19 cellular contexts compared by ENCODE assay signal in genomic region chr3:105863608-105864007, GRCh38. TPM values are rescaled to one million over a fixed set of nuclear protein-coding genes. Genes with fewer than 3 reads are reported as not detected.
DNase-seq lines count a peak whose midpoint lies in the region; ATAC-seq and TF ChIP-seq lines count a peak whose summit lies in the region.
"Had no signal": no experiment of that assay in that cellular context is flagged by ENCODE, and none has a peak within 500 bp of the region (broad histone marks: within the 10 kb centered on the region; RNA-seq: fewer than 3 reads in every experiment).

No MANE protein-coding gene starts in this region.

- H3K36me3 Mint-ChIP-seq in activated naive CD4-positive, alpha-beta T cell treated with anti-CD3 and anti-CD28 coated beads for 36 hours (ENCODE audit: low read depth) = peaks cover 46% of the 10 kb centered on the region
- peaks cover 44% of the 10 kb centered on the region for H3K36me3 Mint-ChIP-seq in central memory CD8-positive, alpha-beta T cell (ENCODE audit: insufficient read depth)
- peaks cover 22% of the 10 kb centered on the region for H3K36me3 Mint-ChIP-seq in stimulated activated effector memory CD8-positive, alpha-beta T cell treated with anti-CD3 and anti-CD28 coated beads, Interleukin-12 subunit alpha, Interleukin-12 subunit beta, amount 100 ng/mL, for 72 hours

- ATAC-seq in central memory CD8-positive, alpha-beta T cell (replicated peaks; ENCODE audit: extremely low read depth, poor library complexity, severe bottlenecking) = no peak
- ATAC-seq in stimulated activated effector memory CD8-positive, alpha-beta T cell treated with anti-CD3 and anti-CD28 coated beads, Interleukin-12 subunit alpha, Interleukin-12 subunit beta, amount 100 ng/mL, for 72 hours = no peak
- no peak for ATAC-seq in left cardiac atrium
- ATAC-seq: left lobe of liver had no signal

- no peaks in the 10 kb centered on the region for H3K27me3 ChIP-seq in OCI-LY1 (ENCODE audit: insufficient read depth, low read length)
- H3K27me3 ChIP-seq: esophagus muscularis mucosa, testis had no signal

- H3K79me2 ChIP-seq in OCI-LY1 (ENCODE audit: insufficient read depth, low read length) = peaks cover 64% of the 10 kb centered on the region

- peaks cover 37% of the 10 kb centered on the region for H3K36me3 ChIP-seq in OCI-LY1 (ENCODE audit: insufficient read depth, low read length)

- H3F3A ChIP-seq in OCI-LY1 (ENCODE audit: insufficient read depth, low read length) = no peaks in the 10 kb centered on the region

- peaks cover 34% of the 10 kb centered on the region for H3K4me1 Mint-ChIP-seq in activated naive CD4-positive, alpha-beta T cell treated with anti-CD3 and anti-CD28 coated beads for 36 hours (ENCODE audit: low read depth)
- H3K4me1 Mint-ChIP-seq in central memory CD8-positive, alpha-beta T cell = peaks cover 34% of the 10 kb centered on the region
- H3K4me1 Mint-ChIP-seq in stimulated activated effector memory CD8-positive, alpha-beta T cell treated with anti-CD3 and anti-CD28 coated beads, Interleukin-12 subunit alpha, Interleukin-12 subunit beta, amount 100 ng/mL, for 72 hours = peaks cover 20% of the 10 kb centered on the region

- no peaks in the 10 kb centered on the region for H3K9me2 ChIP-seq in OCI-LY1 (ENCODE audit: low read depth, low read length)

- H3K27ac Mint-ChIP-seq in activated naive CD4-positive, alpha-beta T cell treated with anti-CD3 and anti-CD28 coated beads for 36 hours = peak overlapping the region; percentile 60
- no peak overlapping the region for H3K27ac Mint-ChIP-seq in central memory CD8-positive, alpha-beta T cell (ENCODE audit: low read depth)
- peak overlapping the region; percentile 67 for H3K27ac Mint-ChIP-seq in stimulated activated effector memory CD8-positive, alpha-beta T cell treated with anti-CD3 and anti-CD28 coated beads, Interleukin-12 subunit alpha, Interleukin-12 subunit beta, amount 100 ng/mL, for 72 hours

- DNase-seq in activated naive CD4-positive, alpha-beta T cell treated with anti-CD3 and anti-CD28 coated beads for 36 hours = no peak
- no peak for DNase-seq in activated naive CD4-positive, alpha-beta T cell (lab: John Stamatoyannopoulos, UW)
- DNase-seq in central memory CD8-positive, alpha-beta T cell (ENCODE audit: low spot score in 2 of 2) = no peak
- DNase-seq in stimulated activated effector memory CD8-positive, alpha-beta T cell treated with anti-CD3 and anti-CD28 coated beads, Interleukin-12 subunit alpha, Interleukin-12 subunit beta, amount 100 ng/mL, for 72 hours (ENCODE audit: low spot score in 2 of 2) = no peak
- DNase-seq in kidney tubule cell (ENCODE audit: low spot score) (no peak), left cardiac atrium (no peak)
- DNase-seq in stimulated activated naive CD4-positive, alpha-beta T cell (lab: John Stamatoyannopoulos, UW) = no peak
- DNase-seq: anterior cingulate cortex; effector CD8-positive, alpha-beta T cell; NCI-H187 treated with DMSO at 0.1 percent for 48 hours; occipital lobe; retina; stimulated activated CD8-positive, alpha-beta memory T cell treated with anti-CD3 and anti-CD28 coated beads, Interleukin-4, amount 100 ng/mL, for 48 hours; testis had no signal

- no peaks in the 10 kb centered on the region for H3K9me3 Mint-ChIP-seq in activated naive CD4-positive, alpha-beta T cell treated with anti-CD3 and anti-CD28 coated beads for 36 hours
- no peaks in the 10 kb centered on the region for H3K9me3 Mint-ChIP-seq in central memory CD8-positive, alpha-beta T cell
- H3K9me3 Mint-ChIP-seq in stimulated activated effector memory CD8-positive, alpha-beta T cell treated with anti-CD3 and anti-CD28 coated beads, Interleukin-12 subunit alpha, Interleukin-12 subunit beta, amount 100 ng/mL, for 72 hours = no peaks in the 10 kb centered on the region

- intact Hi-C loops in activated naive CD4-positive, alpha-beta T cell treated with anti-CD3 and anti-CD28 coated beads for 36 hours (cut with micrococcal nuclease) = loop anchor here (1.0 kb wide), 1 partner anchor 9 kb away; no protein-coding TSS in a partner anchor
- intact Hi-C loops in left cardiac atrium (cut with DNase I) = no loop called here

- no peaks in the 10 kb centered on the region for H3K9me3 ChIP-seq in OCI-LY1 (ENCODE audit: low read length)
- H3K9me3 ChIP-seq: esophagus muscularis mucosa, testis had no signal

- H3K4me3 Mint-ChIP-seq in activated naive CD4-positive, alpha-beta T cell treated with anti-CD3 and anti-CD28 coated beads for 36 hours = no peak overlapping the region
- H3K4me3 Mint-ChIP-seq in central memory CD8-positive, alpha-beta T cell = peak overlapping the region; percentile 96
- no peak overlapping the region for H3K4me3 Mint-ChIP-seq in stimulated activated effector memory CD8-positive, alpha-beta T cell treated with anti-CD3 and anti-CD28 coated beads, Interleukin-12 subunit alpha, Interleukin-12 subunit beta, amount 100 ng/mL, for 72 hours

- peak overlapping the region; percentile 92 for H3K4me3 ChIP-seq in OCI-LY1 (ENCODE audit: low read depth, low read length, poor library complexity, severe bottlenecking)
- H3K4me3 ChIP-seq: SK-N-MC, testis had no signal

- no peak for TF ChIP-seq CTCF in OCI-LY1 (IDR thresholded peaks at IDR 0.05; ENCODE audit: low read length)

- peak overlapping the region; percentile 87 for H3K27ac ChIP-seq in OCI-LY1 (ENCODE audit: low read depth, low read length, poor library complexity, severe bottlenecking)
- H3K27ac ChIP-seq: esophagus muscularis mucosa, HL-60, SK-N-MC, testis had no signal

- H2AFZ ChIP-seq in OCI-LY1 (ENCODE audit: low read length) = no peak overlapping the region

- H3K4me1 ChIP-seq in OCI-LY1 (ENCODE audit: insufficient read depth, low read length, severe bottlenecking) = peaks cover 73% of the 10 kb centered on the region

- H4K20me1 ChIP-seq in OCI-LY1 (ENCODE audit: insufficient read depth, low read length) = no peaks in the 10 kb centered on the region

- H3K27me3 Mint-ChIP-seq in activated naive CD4-positive, alpha-beta T cell treated with anti-CD3 and anti-CD28 coated beads for 36 hours (ENCODE audit: low read depth) = no peaks in the 10 kb centered on the region
- no peaks in the 10 kb centered on the region for H3K27me3 Mint-ChIP-seq in central memory CD8-positive, alpha-beta T cell

- CTCF ChIA-PET in activated naive CD4-positive, alpha-beta T cell treated with anti-CD3 and anti-CD28 coated beads for 36 hours (lab: Charles Lee) = interaction anchor here (0.8 kb wide), 2 partner anchors 19 to 88 kb away, joined by 3 read pairs; no protein-coding TSS in a partner anchor

- H3K9ac ChIP-seq in OCI-LY1 (ENCODE audit: low read length) = peak overlapping the region; percentile 84; the same call in 1 of the 2 replicates

- peak overlapping the region; percentile 72 for H3K4me2 ChIP-seq in OCI-LY1 (ENCODE audit: low read length)

RNA-seq across cellular contexts. Expression of gene CBLB, which starts 5.2 kb away (rescaled TPM):
- 10 to 100 TPM; 72.8 to 78.9 TPM for total RNA-seq in activated naive CD4-positive, alpha-beta T cell treated with anti-CD3 and anti-CD28 coated beads for 36 hours
- 10 to 100 TPM; 35.7 to 41.1 TPM for total RNA-seq in left cardiac atrium
